ENCODE assay signal across 2 cellular contexts in the genomic region with DNA sequence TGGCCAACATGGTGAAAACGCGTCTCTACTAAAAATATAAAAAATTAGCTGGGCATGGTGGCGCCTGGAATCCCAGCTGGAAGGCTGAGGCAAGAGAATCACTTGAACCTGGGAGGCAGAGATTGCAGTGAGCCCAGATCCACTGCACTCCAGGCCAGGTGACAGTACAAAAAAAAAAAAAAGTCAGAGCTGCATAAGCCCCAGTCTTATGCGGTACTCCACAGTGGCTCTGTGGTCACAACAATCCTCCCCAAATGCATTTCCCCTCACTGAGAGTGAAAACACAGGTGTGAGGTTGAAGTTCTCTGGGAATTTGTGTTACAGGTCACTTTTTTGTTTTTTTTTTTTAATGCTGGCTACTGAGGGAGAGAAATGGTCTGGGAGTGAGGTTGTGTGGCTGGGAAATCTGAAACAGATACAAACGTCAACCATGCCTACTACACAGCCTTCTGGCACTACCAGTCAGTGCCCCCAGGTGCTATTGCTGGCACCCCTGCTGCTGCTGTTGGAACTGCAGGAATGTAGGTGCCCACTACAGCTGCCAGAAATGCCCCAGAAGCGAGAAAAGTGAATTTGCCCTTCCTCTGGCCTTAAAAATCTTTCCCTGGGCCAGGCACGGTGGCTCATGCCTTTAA.
TF ChIP-seq lines count a peak whose summit lies in the region.

No MANE protein-coding gene starts in this region.

TF ChIP-seq in SK-N-SH treated with all-trans-retinoic acid at 6 μM for 48 hours, 23 proteins besides CTCF, POLR2A, EP300 and RAD21 (continued from another document):
- TF ChIP-seq, protein P1, sequence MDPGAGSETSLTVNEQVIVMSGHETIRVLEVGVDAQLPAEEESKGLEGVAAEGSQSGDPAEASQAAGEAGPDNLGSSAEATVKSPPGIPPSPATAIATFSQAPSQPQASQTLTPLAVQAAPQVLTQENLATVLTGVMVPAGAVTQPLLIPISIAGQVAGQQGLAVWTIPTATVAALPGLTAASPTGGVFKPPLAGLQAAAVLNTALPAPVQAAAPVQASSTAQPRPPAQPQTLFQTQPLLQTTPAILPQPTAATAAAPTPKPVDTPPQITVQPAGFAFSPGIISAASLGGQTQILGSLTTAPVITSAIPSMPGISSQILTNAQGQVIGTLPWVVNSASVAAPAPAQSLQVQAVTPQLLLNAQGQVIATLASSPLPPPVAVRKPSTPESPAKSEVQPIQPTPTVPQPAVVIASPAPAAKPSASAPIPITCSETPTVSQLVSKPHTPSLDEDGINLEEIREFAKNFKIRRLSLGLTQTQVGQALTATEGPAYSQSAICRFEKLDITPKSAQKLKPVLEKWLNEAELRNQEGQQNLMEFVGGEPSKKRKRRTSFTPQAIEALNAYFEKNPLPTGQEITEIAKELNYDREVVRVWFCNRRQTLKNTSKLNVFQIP (CRISPR knock-in tag; IDR thresholded peaks at IDR 0.05; ENCODE audit: borderline replicate concordance, low read depth), result no peak
- TF ChIP-seq ZFP30 (CRISPR knock-in tag; IDR thresholded peaks at IDR 0.05) (no peak), BACH2 (CRISPR knock-in tag; IDR thresholded peaks at IDR 0.05; ENCODE audit: borderline replicate concordance) (no peak), TOX (CRISPR knock-in tag; IDR thresholded peaks at IDR 0.05; ENCODE audit: borderline replicate concordance) (no peak), ZC3H10 (CRISPR knock-in tag; IDR thresholded peaks at IDR 0.05) (no peak), TCF4 (CRISPR knock-in tag; IDR thresholded peaks at IDR 0.05; ENCODE audit: borderline replicate concordance) (no peak), ZNF8 (CRISPR knock-in tag; IDR thresholded peaks at IDR 0.05) (no peak), ESRRG (CRISPR knock-in tag; IDR thresholded peaks at IDR 0.05) (no peak), RARB (CRISPR knock-in tag; IDR thresholded peaks at IDR 0.05) (no peak)
- TF ChIP-seq, protein P2, sequence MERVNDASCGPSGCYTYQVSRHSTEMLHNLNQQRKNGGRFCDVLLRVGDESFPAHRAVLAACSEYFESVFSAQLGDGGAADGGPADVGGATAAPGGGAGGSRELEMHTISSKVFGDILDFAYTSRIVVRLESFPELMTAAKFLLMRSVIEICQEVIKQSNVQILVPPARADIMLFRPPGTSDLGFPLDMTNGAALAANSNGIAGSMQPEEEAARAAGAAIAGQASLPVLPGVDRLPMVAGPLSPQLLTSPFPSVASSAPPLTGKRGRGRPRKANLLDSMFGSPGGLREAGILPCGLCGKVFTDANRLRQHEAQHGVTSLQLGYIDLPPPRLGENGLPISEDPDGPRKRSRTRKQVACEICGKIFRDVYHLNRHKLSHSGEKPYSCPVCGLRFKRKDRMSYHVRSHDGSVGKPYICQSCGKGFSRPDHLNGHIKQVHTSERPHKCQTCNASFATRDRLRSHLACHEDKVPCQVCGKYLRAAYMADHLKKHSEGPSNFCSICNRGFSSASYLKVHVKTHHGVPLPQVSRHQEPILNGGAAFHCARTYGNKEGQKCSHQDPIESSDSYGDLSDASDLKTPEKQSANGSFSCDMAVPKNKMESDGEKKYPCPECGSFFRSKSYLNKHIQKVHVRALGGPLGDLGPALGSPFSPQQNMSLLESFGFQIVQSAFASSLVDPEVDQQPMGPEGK (CRISPR knock-in tag; IDR thresholded peaks at IDR 0.05; ENCODE audit: borderline replicate concordance), result no peak
- TF ChIP-seq, protein P3, sequence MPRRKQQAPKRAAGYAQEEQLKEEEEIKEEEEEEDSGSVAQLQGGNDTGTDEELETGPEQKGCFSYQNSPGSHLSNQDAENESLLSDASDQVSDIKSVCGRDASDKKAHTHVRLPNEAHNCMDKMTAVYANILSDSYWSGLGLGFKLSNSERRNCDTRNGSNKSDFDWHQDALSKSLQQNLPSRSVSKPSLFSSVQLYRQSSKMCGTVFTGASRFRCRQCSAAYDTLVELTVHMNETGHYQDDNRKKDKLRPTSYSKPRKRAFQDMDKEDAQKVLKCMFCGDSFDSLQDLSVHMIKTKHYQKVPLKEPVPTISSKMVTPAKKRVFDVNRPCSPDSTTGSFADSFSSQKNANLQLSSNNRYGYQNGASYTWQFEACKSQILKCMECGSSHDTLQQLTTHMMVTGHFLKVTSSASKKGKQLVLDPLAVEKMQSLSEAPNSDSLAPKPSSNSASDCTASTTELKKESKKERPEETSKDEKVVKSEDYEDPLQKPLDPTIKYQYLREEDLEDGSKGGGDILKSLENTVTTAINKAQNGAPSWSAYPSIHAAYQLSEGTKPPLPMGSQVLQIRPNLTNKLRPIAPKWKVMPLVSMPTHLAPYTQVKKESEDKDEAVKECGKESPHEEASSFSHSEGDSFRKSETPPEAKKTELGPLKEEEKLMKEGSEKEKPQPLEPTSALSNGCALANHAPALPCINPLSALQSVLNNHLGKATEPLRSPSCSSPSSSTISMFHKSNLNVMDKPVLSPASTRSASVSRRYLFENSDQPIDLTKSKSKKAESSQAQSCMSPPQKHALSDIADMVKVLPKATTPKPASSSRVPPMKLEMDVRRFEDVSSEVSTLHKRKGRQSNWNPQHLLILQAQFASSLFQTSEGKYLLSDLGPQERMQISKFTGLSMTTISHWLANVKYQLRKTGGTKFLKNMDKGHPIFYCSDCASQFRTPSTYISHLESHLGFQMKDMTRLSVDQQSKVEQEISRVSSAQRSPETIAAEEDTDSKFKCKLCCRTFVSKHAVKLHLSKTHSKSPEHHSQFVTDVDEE (CRISPR knock-in tag; IDR thresholded peaks at IDR 0.05), result no peak

TF ChIP-seq in SK-N-SH, 30 proteins besides CTCF, POLR2A, EP300 and RAD21 (continued from another document):
- TF ChIP-seq EZH2phosphoT487 (IDR thresholded peaks at IDR 0.05; ENCODE audit: borderline replicate concordance, low read depth) (no peak), RXRA (IDR thresholded peaks at IDR 0.05; ENCODE audit: borderline replicate concordance, low read depth) (no peak), YY1 (IDR thresholded peaks at IDR 0.05; ENCODE audit: low read depth) (no peak), MXI1 (IDR thresholded peaks at IDR 0.05; ENCODE audit: low read depth, low read length) (no peak), RCOR1 (IDR thresholded peaks at IDR 0.05; ENCODE audit: low read length) (no peak)
- TF ChIP-seq, protein P4, sequence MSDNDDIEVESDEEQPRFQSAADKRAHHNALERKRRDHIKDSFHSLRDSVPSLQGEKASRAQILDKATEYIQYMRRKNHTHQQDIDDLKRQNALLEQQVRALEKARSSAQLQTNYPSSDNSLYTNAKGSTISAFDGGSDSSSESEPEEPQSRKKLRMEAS (IDR thresholded peaks at IDR 0.05; ENCODE audit: low read depth), result no peak
- TF ChIP-seq, protein P5, sequence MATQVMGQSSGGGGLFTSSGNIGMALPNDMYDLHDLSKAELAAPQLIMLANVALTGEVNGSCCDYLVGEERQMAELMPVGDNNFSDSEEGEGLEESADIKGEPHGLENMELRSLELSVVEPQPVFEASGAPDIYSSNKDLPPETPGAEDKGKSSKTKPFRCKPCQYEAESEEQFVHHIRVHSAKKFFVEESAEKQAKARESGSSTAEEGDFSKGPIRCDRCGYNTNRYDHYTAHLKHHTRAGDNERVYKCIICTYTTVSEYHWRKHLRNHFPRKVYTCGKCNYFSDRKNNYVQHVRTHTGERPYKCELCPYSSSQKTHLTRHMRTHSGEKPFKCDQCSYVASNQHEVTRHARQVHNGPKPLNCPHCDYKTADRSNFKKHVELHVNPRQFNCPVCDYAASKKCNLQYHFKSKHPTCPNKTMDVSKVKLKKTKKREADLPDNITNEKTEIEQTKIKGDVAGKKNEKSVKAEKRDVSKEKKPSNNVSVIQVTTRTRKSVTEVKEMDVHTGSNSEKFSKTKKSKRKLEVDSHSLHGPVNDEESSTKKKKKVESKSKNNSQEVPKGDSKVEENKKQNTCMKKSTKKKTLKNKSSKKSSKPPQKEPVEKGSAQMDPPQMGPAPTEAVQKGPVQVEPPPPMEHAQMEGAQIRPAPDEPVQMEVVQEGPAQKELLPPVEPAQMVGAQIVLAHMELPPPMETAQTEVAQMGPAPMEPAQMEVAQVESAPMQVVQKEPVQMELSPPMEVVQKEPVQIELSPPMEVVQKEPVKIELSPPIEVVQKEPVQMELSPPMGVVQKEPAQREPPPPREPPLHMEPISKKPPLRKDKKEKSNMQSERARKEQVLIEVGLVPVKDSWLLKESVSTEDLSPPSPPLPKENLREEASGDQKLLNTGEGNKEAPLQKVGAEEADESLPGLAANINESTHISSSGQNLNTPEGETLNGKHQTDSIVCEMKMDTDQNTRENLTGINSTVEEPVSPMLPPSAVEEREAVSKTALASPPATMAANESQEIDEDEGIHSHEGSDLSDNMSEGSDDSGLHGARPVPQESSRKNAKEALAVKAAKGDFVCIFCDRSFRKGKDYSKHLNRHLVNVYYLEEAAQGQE (IDR thresholded peaks at IDR 0.05; ENCODE audit: low read depth, low read length), result no peak
TF ChIP-seq in SK-N-SH: peak in this region for 0.
